6 cellular contexts compared by ENCODE assay signal in the genomic region with DNA sequence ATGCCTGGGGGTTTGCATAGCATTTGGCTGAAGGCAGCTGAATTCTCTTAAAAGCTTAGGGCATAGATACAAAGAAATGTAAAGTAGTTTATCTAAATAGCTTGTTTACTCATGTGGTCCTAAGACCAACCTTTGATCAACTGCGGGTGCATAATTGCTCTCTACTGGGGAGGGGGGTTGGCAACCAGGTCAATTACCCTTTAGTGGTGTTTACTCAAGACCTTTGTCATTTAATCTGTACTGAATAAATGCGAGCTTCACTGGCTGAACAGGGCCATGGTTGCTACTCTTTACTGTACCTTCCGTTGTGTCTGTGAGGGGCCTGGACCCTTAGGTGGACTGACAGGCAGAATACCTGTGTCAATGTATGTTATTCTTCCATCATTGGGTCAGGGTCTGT.
"Had no signal": no experiment of that assay in that cellular context is flagged by ENCODE, and none has a peak within 500 bp of the region (broad histone marks: within the 10 kb centered on the region; RNA-seq: fewer than 3 reads in every experiment).

No MANE protein-coding gene starts in this region.

- H3K27ac Mint-ChIP-seq: GM23338, H9 had no signal

- H2AFZ ChIP-seq: GM23338 had no signal

- ATAC-seq: GM23338 had no signal

- DNase-seq: H9, KG1 had no signal

- H3K4me3 ChIP-seq: GM23338 had no signal

- H3K4me3 Mint-ChIP-seq: GM23338, H9 had no signal

- H3K4me2 ChIP-seq: GM23338 had no signal

- FAIRE-seq: H1, H54, HTR-8/SVneo had no signal
